Comparison of ENCODE assay signal across 23 cellular contexts in genomic region chr3:40129981-40130380, GRCh38.
DNase-seq lines count a peak whose midpoint lies in the region; ATAC-seq, FAIRE-seq and TF ChIP-seq lines count a peak whose summit lies in the region.
"Had no signal": no experiment of that assay in that cellular context is flagged by ENCODE, and none has a peak within 500 bp of the region (broad histone marks: within the 10 kb centered on the region; RNA-seq: fewer than 3 reads in every experiment).

No MANE protein-coding gene starts in this region.

- H3K4ac ChIP-seq in H9 (ENCODE audit: low read depth, low read length), result no peak overlapping the region

- H3K9me3 Mint-ChIP-seq in progenitor cell of endocrine pancreas (ENCODE audit: low read depth) (peaks cover 17% of the 10 kb centered on the region), H9 (peaks cover 25 to 26% of the 10 kb centered on the region in 2 experiments)

- H4K8ac ChIP-seq in H9 (replicated peaks; ENCODE audit: insufficient read length, low read depth, low read length), result no peak overlapping the region

- no peaks in the 10 kb centered on the region for H3K27me3 Mint-ChIP-seq in progenitor cell of endocrine pancreas
- H3K27me3 Mint-ChIP-seq in H9 (ENCODE audit: low read depth), result no peaks in the 10 kb centered on the region
- H3K27me3 Mint-ChIP-seq: IgD-negative memory B cell had no signal

- H3K4me3 ChIP-seq in psoas muscle (peak overlapping the region; percentile 45), tibial artery (no peak overlapping the region), pancreas (no peak overlapping the region)
- H3K4me3 ChIP-seq: A549, GM23338 had no signal

- H3K9me3 ChIP-seq in psoas muscle, result no peaks in the 10 kb centered on the region
- peaks cover 0 to 4% (median 0%) of the 10 kb centered on the region in 3 donors for H3K9me3 ChIP-seq in tibial artery
- peaks cover 17% of the 10 kb centered on the region for H3K9me3 ChIP-seq in H9 (ENCODE audit: control insufficient read depth, low read depth, low read length)
- no peaks in the 10 kb centered on the region for H3K9me3 ChIP-seq in pancreas
- H3K9me3 ChIP-seq: A549, Caco-2 had no signal

- H3K4me3 Mint-ChIP-seq in progenitor cell of endocrine pancreas (ENCODE audit: low read depth), result no peak overlapping the region
- H3K4me3 Mint-ChIP-seq in H9, result no peak overlapping the region
- H3K4me3 Mint-ChIP-seq: CD4-positive, alpha-beta T cell; GM23338; HFFc6; IgD-negative memory B cell had no signal

- H2BK20ac ChIP-seq in H9 (ENCODE audit: low read depth, low read length, poor library complexity, severe bottlenecking), result no peak overlapping the region

- no peak overlapping the region for H2BK12ac ChIP-seq in H9 (ENCODE audit: insufficient read length, low read depth, low read length)

- H3T11ph ChIP-seq in H9 (ENCODE audit: low read length), result no peak overlapping the region

- peaks cover 5% of the 10 kb centered on the region for H3K36me3 Mint-ChIP-seq in progenitor cell of endocrine pancreas (ENCODE audit: insufficient read depth)
- peaks cover 13 to 21% (median 19%) of the 10 kb centered on the region in 3 experiments for H3K36me3 Mint-ChIP-seq in H9 (ENCODE audit: insufficient read depth in 1 of 3, low read depth in 3 of 3)
- H3K36me3 Mint-ChIP-seq: IgD-negative memory B cell had no signal

- H3K23ac ChIP-seq in H9 (ENCODE audit: insufficient read length, low read depth, low read length), result no peak overlapping the region

- FAIRE-seq in pancreas (lab: Jason Lieb, UNC), result no peak
- FAIRE-seq: A549, D721Med, GM12892, GM18507, H54, HepG2 had no signal

- H3K79me1 ChIP-seq in H9 (ENCODE audit: insufficient read depth, low read depth, low read length, poor library complexity, severe bottlenecking), result no peaks in the 10 kb centered on the region

- ATAC-seq in psoas muscle, result peak in 3 of 4 donors; percentile 38 to 90 (median 70)
- ATAC-seq in pancreas, result no peak
- ATAC-seq: A549, HCT116, HepG2 had no signal

- no peak overlapping the region for H2BK5ac ChIP-seq in H9 (ENCODE audit: insufficient read length, low read length)

- 52 to 58% (median 56%) methylated on average over 2 of the region's 2 CpGs for WGBS in psoas muscle, 3 donors
- no CpG with 5 or more reads among the region's 2 CpGs for WGBS in H9 (ENCODE audit: extremely low coverage, insufficient read length, low lambda C conversion rate)
- WGBS in pancreas, 2 donors, result 97 to 98% methylated on average over 2 of the region's 2 CpGs

- intact Hi-C loops in psoas muscle (cut with DNase I), result no loop called here
- intact Hi-C loops in tibial artery (cut with DNase I; ENCODE audit: low total_unique reads), result no loop called here
- intact Hi-C loops in pancreas (cut with DNase I), result no loop called here

- H3K56ac ChIP-seq in H9 (ENCODE audit: insufficient read length, low read depth, low read length), result no peak overlapping the region

- no peaks in the 10 kb centered on the region for H3K79me2 ChIP-seq in H9 (ENCODE audit: insufficient read depth, low read length)

- H3K23me2 ChIP-seq in H9 (ENCODE audit: insufficient read length, low read depth, low read length, poor library complexity, severe bottlenecking), result no peaks in the 10 kb centered on the region

- DNase-seq in G401 (ENCODE audit: low spot score) (peak; percentile 83), psoas muscle (no peak), tibial artery (no peak), progenitor cell of endocrine pancreas (ENCODE audit: low spot score, unreplicated experiment) (no peak), H9 (no peak), pancreas (no peak)
- DNase-seq: AML-193; Caco-2; CD4-positive, alpha-beta T cell; GDM1; HFFc6 had no signal

- TF ChIP-seq CTCF in psoas muscle (IDR thresholded peaks at IDR 0.05), result no peak
- TF ChIP-seq CTCF in tibial artery (IDR thresholded peaks at IDR 0.05), result no peak
- TF ChIP-seq CTCF in progenitor cell of endocrine pancreas (IDR thresholded peaks at IDR 0.05; ENCODE audit: unreplicated experiment), result no peak
- no peak for TF ChIP-seq CTCF in H9 (conservative IDR thresholded peaks at IDR 0.05)
- no peak for TF ChIP-seq CTCF in pancreas (IDR thresholded peaks at IDR 0.05)

- H3K27me3 ChIP-seq in psoas muscle (ENCODE audit: insufficient read depth in 3 of 3, low read length in 2 of 3) (no peaks in the 10 kb centered on the region), tibial artery (no peaks in the 10 kb centered on the region), H9 (ENCODE audit: insufficient read depth, low read length) (no peaks in the 10 kb centered on the region), pancreas (no peaks in the 10 kb centered on the region)

- no peak overlapping the region for H4K91ac ChIP-seq in H9 (ENCODE audit: insufficient read length, low read depth, low read length)

- H3K14ac ChIP-seq in H9 (ENCODE audit: insufficient read depth, low read length), result no peak overlapping the region

- H3K27ac Mint-ChIP-seq in progenitor cell of endocrine pancreas, result no peak overlapping the region
- no peak overlapping the region for H3K27ac Mint-ChIP-seq in H9
- H3K27ac Mint-ChIP-seq: CD4-positive, alpha-beta T cell; GM23338; HFFc6; IgD-negative memory B cell had no signal

- H3K27ac ChIP-seq in cingulate gyrus (ENCODE audit: low read depth, low read length) (peak overlapping the region; percentile 41), psoas muscle (peak overlapping the region; percentile 77), tibial artery (peak overlapping the region; percentile 61 to 76), H9 (ENCODE audit: insufficient read length, low read depth, low read length) (no peak overlapping the region), pancreas (no peak overlapping the region)
- H3K27ac ChIP-seq: 22Rv1, A549, C4-2B had no signal

- no peak overlapping the region for H2AFZ ChIP-seq in H9 (ENCODE audit: low read length)
- H2AFZ ChIP-seq: GM23338 had no signal

- H3K18ac ChIP-seq in H9 (ENCODE audit: insufficient read length, low read depth, low read length), result no peak overlapping the region

- H3K36me3 ChIP-seq in psoas muscle (ENCODE audit: insufficient read depth in 1 of 2, low read depth in 1 of 2) (no peaks in the 10 kb centered on the region), tibial artery (no peaks in the 10 kb centered on the region), pancreas (no peaks in the 10 kb centered on the region)

- H2AK5ac ChIP-seq in H9 (ENCODE audit: insufficient read length, low read length), result no peak overlapping the region

- no peaks in the 10 kb centered on the region for H3K4me1 Mint-ChIP-seq in progenitor cell of endocrine pancreas (ENCODE audit: low read depth)
- H3K4me1 Mint-ChIP-seq in H9, result no peaks in the 10 kb centered on the region
- H3K4me1 Mint-ChIP-seq: GM23338 had no signal

- no peak overlapping the region for H2BK120ac ChIP-seq in H9 (ENCODE audit: low read depth, low read length, poor library complexity, severe bottlenecking)

- no peak overlapping the region for H3K9ac ChIP-seq in H9 (ENCODE audit: extremely low read depth, insufficient read length, low read length)

- no peak overlapping the region for H4K5ac ChIP-seq in H9 (ENCODE audit: insufficient read length, low read depth, low read length)

- H2BK15ac ChIP-seq in H9 (ENCODE audit: low read depth, low read length), result no peak overlapping the region

- no peaks in the 10 kb centered on the region for H4K20me1 ChIP-seq in H9 (ENCODE audit: control insufficient read depth, insufficient read depth, insufficient read length)

- in situ Hi-C loops in G401 (cut with HindIII; ENCODE audit: low sequenced_read_pairs), result no loop called here

- H3K4me2 ChIP-seq in H9 (ENCODE audit: insufficient read depth, insufficient read length, low read length), result no peak overlapping the region
- H3K4me2 ChIP-seq: A549, GM23338 had no signal

- H3K4me1 ChIP-seq in psoas muscle (peaks cover 12% of the 10 kb centered on the region), tibial artery (peaks cover 0 to 19% (median 3%) of the 10 kb centered on the region in 4 donors), H9 (ENCODE audit: insufficient read depth, low read length) (no peaks in the 10 kb centered on the region), pancreas (no peaks in the 10 kb centered on the region)
- H3K4me1 ChIP-seq: A549, Caco-2 had no signal

Comparison
In these comparisons a context has a peak if more than half of its experiments do, and no peak if none do; other contexts are left out.
1. H3K27ac ChIP-seq: peak in cingulate gyrus (single experiment), psoas muscle (single experiment) and tibial artery (2 of 2); none in H9 (single experiment) and pancreas (0 of 4).
2. ATAC-seq: peak in psoas muscle (3 of 4); none in pancreas (0 of 4).